18 cellular contexts compared by ENCODE assay signal in the genomic region with DNA sequence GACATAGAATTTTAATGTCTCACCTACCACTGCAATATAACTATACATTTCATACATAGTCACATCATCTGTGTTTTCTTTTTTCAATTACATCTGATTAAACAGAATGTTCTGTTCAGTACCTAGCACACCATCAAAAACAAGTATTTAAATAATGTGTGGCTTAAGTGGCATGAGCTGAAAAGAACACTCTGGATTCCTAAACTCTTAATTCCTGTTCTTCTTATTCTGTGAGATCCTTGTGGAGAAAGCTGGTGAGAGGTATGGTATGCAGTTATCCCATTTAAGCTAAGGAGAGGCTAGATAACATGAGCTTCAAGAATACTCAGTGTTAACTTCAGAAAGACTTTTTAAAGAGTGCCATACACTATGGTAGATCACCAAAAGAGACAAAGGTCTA. TPM values are rescaled to one million over a fixed set of nuclear protein-coding genes. Genes with fewer than 3 reads are reported as not detected.
DNase-seq lines count a peak whose midpoint lies in the region; ATAC-seq, FAIRE-seq and TF ChIP-seq lines count a peak whose summit lies in the region.
"Had no signal": no experiment of that assay in that cellular context is flagged by ENCODE, and none has a peak within 500 bp of the region (broad histone marks: within the 10 kb centered on the region; RNA-seq: fewer than 3 reads in every experiment).

No MANE protein-coding gene starts in this region.

- H3K4me1 Mint-ChIP-seq in IgD-negative memory B cell (peaks cover 29 to 47% (median 43%) of the 10 kb centered on the region in 3 donors), neural crest cell (peaks cover 43% of the 10 kb centered on the region)

- peak overlapping the region; percentile 35; the same call in 1 of the 2 replicates for H3K27ac ChIP-seq in ACC112 (ENCODE audit: low read depth, low read length)
- peak overlapping the region in 30 of 59 donors; percentile 0 to 63 (median 22) for H3K27ac ChIP-seq in dorsolateral prefrontal cortex
- H3K27ac ChIP-seq in A673 (ENCODE audit: low read depth, low read length, poor library complexity, severe bottlenecking), result no peak overlapping the region
- H3K27ac ChIP-seq in HepG2 (ENCODE audit: extremely low read length, insufficient read depth, low read length), result no peak overlapping the region

- intact Hi-C loops in dorsolateral prefrontal cortex (cut with DNase I), result no loop called here
- intact Hi-C loops in A673 (cut with micrococcal nuclease; ENCODE audit: unreplicated experiment), result no loop called here
- intact Hi-C loops in HepG2 (cut with micrococcal nuclease; ENCODE audit: unreplicated experiment), result loop anchor here (10.0 kb wide), 2 partner anchors 135 to 495 kb away; a partner anchor contains a TSS

- BruUV-seq in A673 (replicated peaks; lab: Mats Ljungman, UMichigan) (no TSS peak), HepG2 (replicated peaks; lab: Mats Ljungman, UMichigan) (no TSS peak)

- TF ChIP-seq POLR2A in HepG2 (IDR thresholded peaks at IDR 0.05; ENCODE audit: insufficient read depth in 1 of 2, low read depth in 2 of 2, low read length in 2 of 2), result no peak

- H3K9me3 ChIP-seq in A673 (ENCODE audit: low read depth, low read length, poor library complexity, severe bottlenecking) (no peaks in the 10 kb centered on the region), HepG2 (ENCODE audit: low read length) (no peaks in the 10 kb centered on the region)

- DNase-seq in dorsolateral prefrontal cortex (no peak), neural crest cell (ENCODE audit: low read depth, low spot score) (no peak), amniotic stem cell (lab: John Stamatoyannopoulos, UW) (no peak), EL (no peak), A673 (ENCODE audit: low spot score) (no peak), HepG2 (ENCODE audit: low spot score) (no peak)
- DNase-seq: activated naive CD4-positive, alpha-beta T cell treated with anti-CD3 and anti-CD28 coated beads for 36 hours; CD4-positive, CD25-positive, alpha-beta regulatory T cell; glutamatergic neuron; KBM-7; NCI-H1694; occipital lobe; SHP77; substantia nigra had no signal

- CTCF ChIA-PET in A673 (lab: Charles Lee), result no interaction called here
- CTCF ChIA-PET in HepG2 (lab: Yijun Ruan, JAX; ENCODE audit: low intra/inter-chr PET ratio, low total read pairs), result no interaction called here

- H2AFZ ChIP-seq in ACC112 (ENCODE audit: low read length, unreplicated experiment) (no peak overlapping the region), HepG2 (ENCODE audit: low read length) (no peak overlapping the region)

- no peaks in the 10 kb centered on the region for H3K36me3 Mint-ChIP-seq in IgD-negative memory B cell
- no peaks in the 10 kb centered on the region for H3K36me3 Mint-ChIP-seq in neural crest cell (ENCODE audit: low read depth)
- H3K36me3 Mint-ChIP-seq: CD4-positive, CD25-positive, alpha-beta regulatory T cell had no signal

- H3K4me2 ChIP-seq in HepG2 (ENCODE audit: low read depth, low read length), result no peak overlapping the region

- H3K27ac Mint-ChIP-seq in IgD-negative memory B cell (peak overlapping the region in 2 of 3 donors; percentile 35 to 46), neural crest cell (ENCODE audit: unreplicated experiment) (no peak overlapping the region)
- H3K27ac Mint-ChIP-seq: activated naive CD4-positive, alpha-beta T cell treated with anti-CD3 and anti-CD28 coated beads for 36 hours; CD4-positive, CD25-positive, alpha-beta regulatory T cell had no signal

- TF ChIP-seq EP300 in HepG2 (IDR thresholded peaks at IDR 0.05; ENCODE audit: low read depth in 2 of 2, low read length in 2 of 2) (no peak), HepG2 (CRISPR knock-in tag; IDR thresholded peaks at IDR 0.05; ENCODE audit: borderline replicate concordance) (no peak)

- H3K4me3 ChIP-seq in ACC112 (ENCODE audit: low read depth, low read length) (no peak overlapping the region), dorsolateral prefrontal cortex (no peak overlapping the region), A673 (ENCODE audit: low read depth, low read length, poor library complexity, severe bottlenecking) (no peak overlapping the region), HepG2 (replicated peaks in 1 of 3; ENCODE audit: insufficient read depth in 1 of 3, low read depth in 2 of 3, low read length in 3 of 3) (no peak overlapping the region)

- H3K4me3 Mint-ChIP-seq in IgD-negative memory B cell (peak overlapping the region in 2 of 4 donors; percentile 21 to 51), neural crest cell (peak overlapping the region; percentile 10)
- H3K4me3 Mint-ChIP-seq: activated naive CD4-positive, alpha-beta T cell treated with anti-CD3 and anti-CD28 coated beads for 36 hours had no signal

- TF ChIP-seq RAD21 in HepG2 (CRISPR knock-in tag; IDR thresholded peaks at IDR 0.05), result no peak

- in situ Hi-C loops in HepG2 (cut with HindIII; ENCODE audit: extremely low pct_ligation_motif_present, low pct_unique_long_range_greater_than_20kb), result no loop called here

- no peaks in the 10 kb centered on the region for H3K36me3 ChIP-seq in ACC112 (ENCODE audit: insufficient read depth, low read length)
- no peaks in the 10 kb centered on the region for H3K36me3 ChIP-seq in A673 (ENCODE audit: insufficient read depth, low read length, poor library complexity, severe bottlenecking)
- H3K36me3 ChIP-seq in HepG2 (replicated peaks in 1 of 2; ENCODE audit: control insufficient read depth in 1 of 2, insufficient read depth in 2 of 2, low read length in 2 of 2), result no peaks in the 10 kb centered on the region

- POLR2A ChIA-PET in A673 (lab: Charles Lee; ENCODE audit: low non-redundant PET), result no interaction called here
- POLR2A ChIA-PET in HepG2 (lab: Yijun Ruan, JAX), result no interaction called here

- H3K79me2 ChIP-seq in ACC112 (ENCODE audit: control insufficient read depth, insufficient read depth, low read length, unreplicated experiment), result peaks cover 98% of the 10 kb centered on the region
- H3K79me2 ChIP-seq in HepG2 (ENCODE audit: insufficient read depth, low read length), result peaks cover 80% of the 10 kb centered on the region

- peaks cover 11% of the 10 kb centered on the region for H4K20me1 ChIP-seq in HepG2 (ENCODE audit: insufficient read depth, low read length)

- no peaks in the 10 kb centered on the region for H3K27me3 Mint-ChIP-seq in IgD-negative memory B cell
- no peaks in the 10 kb centered on the region for H3K27me3 Mint-ChIP-seq in neural crest cell (ENCODE audit: low read depth)

- no peak for ATAC-seq in HepG2
- ATAC-seq: left lobe of liver had no signal

- TF ChIP-seq CTCF in dorsolateral prefrontal cortex (IDR thresholded peaks at IDR 0.05 in 54 of 56, conservative IDR thresholded peaks at IDR 0.05 in 2 of 56; ENCODE audit: low read depth in 1 of 56, partially characterized antibody in 56 of 56), result no peak
- no peak for TF ChIP-seq CTCF in neural crest cell (conservative IDR thresholded peaks at IDR 0.05)
- TF ChIP-seq CTCF in A673 (conservative IDR thresholded peaks at IDR 0.05; ENCODE audit: low read depth, low read length), result no peak
- no peak for TF ChIP-seq CTCF in HepG2 (CRISPR knock-in tag; IDR thresholded peaks at IDR 0.05)

- no peak overlapping the region for H3K9ac ChIP-seq in HepG2 (ENCODE audit: insufficient read depth, low read depth, low read length)

- FAIRE-seq in HepG2 (lab: Jason Lieb, UNC), result no peak
- FAIRE-seq: H1 had no signal

- no peaks in the 10 kb centered on the region for H3K27me3 ChIP-seq in ACC112 (ENCODE audit: insufficient read depth, low read length)
- H3K27me3 ChIP-seq in dorsolateral prefrontal cortex, result no peaks in the 10 kb centered on the region
- no peaks in the 10 kb centered on the region for H3K27me3 ChIP-seq in A673 (replicated peaks; ENCODE audit: insufficient read depth, low read depth, low read length, poor library complexity)
- no peaks in the 10 kb centered on the region for H3K27me3 ChIP-seq in HepG2 (ENCODE audit: control insufficient read depth in 1 of 2, insufficient read depth in 2 of 2, low read length in 2 of 2)

- H3K4me1 ChIP-seq in ACC112 (ENCODE audit: control insufficient read depth, insufficient read depth, low read length, unreplicated experiment) (peaks cover 52% of the 10 kb centered on the region), A673 (ENCODE audit: insufficient read depth, low read length, poor library complexity, severe bottlenecking) (peaks cover 49% of the 10 kb centered on the region), HepG2 (ENCODE audit: insufficient read depth, low read length) (peaks cover 47% of the 10 kb centered on the region)

- H3K9me3 Mint-ChIP-seq in IgD-negative memory B cell (no peaks in the 10 kb centered on the region), neural crest cell (no peaks in the 10 kb centered on the region)
- H3K9me3 Mint-ChIP-seq: activated naive CD4-positive, alpha-beta T cell treated with anti-CD3 and anti-CD28 coated beads for 36 hours; CD4-positive, CD25-positive, alpha-beta regulatory T cell had no signal

TF ChIP-seq in HepG2, 621 proteins besides CTCF, POLR2A, EP300 and RAD21 (continues in another document):
- TF ChIP-seq SETDB1 (CRISPR knock-in tag; IDR thresholded peaks at IDR 0.05; ENCODE audit: borderline replicate concordance), result no peak

RNA-seq across cellular contexts. Expression of a gene that starts 5.5 kb away (rescaled TPM):
- polyA plus RNA-seq in IgD-negative memory B cell (15.2 TPM), HepG2 (2011; rRNA removed) (8.3 and 10.0 TPM in 2 replicates)
- total RNA-seq in dorsolateral prefrontal cortex (100 to 1,000 TPM in 5 of 120 experiments, 10 to 100 TPM in 115; 32.0 to 134 (median 60.9) TPM), neural crest cell (61.5 and 72.4 TPM in 2 replicates), A673 (2021) (77.8 and 93.3 TPM in 2 replicates), HepG2 (2016; rRNA removed; fragmentation: Illumina TruSeq; extraction: Trizol) (14.0 and 15.0 TPM in 2 replicates)
- 6.3 and 7.0 TPM in 2 replicates for total RNA-seq in HepG2 (2016; cell fraction: cytosol; rRNA removed; fragmentation: Illumina TruSeq; extraction: Trizol; ENCODE audit: low read depth)
- total RNA-seq in HepG2 (2016; cell fraction: insoluble cytoplasmic fraction; rRNA removed; fragmentation: Illumina TruSeq; extraction: Trizol), result 13.6 and 14.3 TPM in 2 replicates
- total RNA-seq in HepG2 (2016; cell fraction: membrane; rRNA removed; fragmentation: Illumina TruSeq; extraction: Trizol), result 6.1 TPM in 2 replicates
- total RNA-seq in HepG2 (2016; cell fraction: nucleus; rRNA removed; fragmentation: Illumina TruSeq; extraction: Trizol), result 20.9 and 22.7 TPM in 2 replicates
- polyA plus RNA-seq in HepG2 (2011; cell fraction: cytosol; rRNA removed), result 5.0 and 6.9 TPM in 2 replicates
- polyA plus RNA-seq in HepG2 (2011; cell fraction: nucleus; rRNA removed), result 8.2 and 8.4 TPM in 2 replicates
- polyA plus RNA-seq in HepG2 (2012), result 8.0 and 8.5 TPM in 2 replicates
- 0.60 and 0.93 TPM in 2 replicates for polyA plus RNA-seq in HepG2 (2016; cell fraction: cytosol; fragmentation: Illumina TruSeq; extraction: Trizol; ENCODE audit: low read depth)
- 15.4 and 16.4 TPM in 2 replicates for polyA plus RNA-seq in HepG2 (2016; cell fraction: insoluble cytoplasmic fraction; fragmentation: Illumina TruSeq; extraction: Trizol; ENCODE audit: low read depth)
- 2.4 and 2.5 TPM in 2 replicates for polyA plus RNA-seq in HepG2 (2016; cell fraction: membrane; fragmentation: Illumina TruSeq; extraction: Trizol; ENCODE audit: low read depth)
- 17.1 and 18.0 TPM in 2 replicates for polyA plus RNA-seq in HepG2 (2016; cell fraction: nucleus; fragmentation: Illumina TruSeq; extraction: Trizol; ENCODE audit: insufficient read depth, low read depth)
- 27.0 and 42.8 TPM in 2 replicates for polyA minus RNA-seq in HepG2 (2011; rRNA and poly(A)+ RNA removed; ENCODE audit: low replicate concordance)
- 10.3 and 11.3 TPM in 2 replicates for polyA minus RNA-seq in HepG2 (2011; cell fraction: cytosol; rRNA and poly(A)+ RNA removed)
- 55.9 and 63.6 TPM in 2 replicates for polyA minus RNA-seq in HepG2 (2011; cell fraction: nucleus; rRNA and poly(A)+ RNA removed)

Comparison
In these comparisons a context has a peak if more than half of its experiments do, and no peak if none do; other contexts are left out.
1. H3K27ac ChIP-seq: peak in ACC112 (single experiment) and dorsolateral prefrontal cortex (30 of 59); none in A673 (single experiment) and HepG2 (single experiment).